Comparison of ENCODE assay signal across 8 cellular contexts in genomic region chr4:114659386-114660008, GRCh38.
A peak's percentile ranks its signal among the peaks of the same experiment; 100 is the strongest.
DNase-seq lines count a peak whose midpoint lies in the region; ATAC-seq, FAIRE-seq and TF ChIP-seq lines count a peak whose summit lies in the region.

No MANE protein-coding gene starts in this region.

- H3K27me3 ChIP-seq in PC-3 (ENCODE audit: low read length) (no peaks in the 10 kb centered on the region), GM12878 (replicated peaks in 1 of 2; ENCODE audit: control insufficient read depth in 2 of 2, insufficient read depth in 2 of 2, low read length in 1 of 2) (no peaks in the 10 kb centered on the region)

- FAIRE-seq in GM12878 (lab: Jason Lieb, UNC), result peak; percentile 90

- H3K9ac ChIP-seq in PC-3 (ENCODE audit: low read length), result no peak overlapping the region
- no peak overlapping the region for H3K9ac ChIP-seq in GM12878 (ENCODE audit: control insufficient read depth, insufficient read depth, low read length)

- RAD21 ChIA-PET in GM12878 (lab: Charles Lee; ENCODE audit: unreplicated experiment), result interaction anchor here (1.0 to 2.1 kb wide), 3 partner anchors 36 to 275 kb away, joined by 5 to 21 read pairs (median 9); no protein-coding TSS in a partner anchor

- H2AFZ ChIP-seq in PC-3 (ENCODE audit: low read length) (no peak overlapping the region), GM12878 (ENCODE audit: control insufficient read depth, low read depth, low read length) (no peak overlapping the region)

- no peak for TF ChIP-seq EP300 in Ishikawa (IDR thresholded peaks at IDR 0.05; ENCODE audit: borderline replicate concordance)
- no peak for TF ChIP-seq EP300 in GM12878 (IDR thresholded peaks at IDR 0.05; ENCODE audit: borderline replicate concordance in 1 of 2, control insufficient read depth in 1 of 2, low read depth in 2 of 2, low read length in 2 of 2)

- peak; percentile 98 for ATAC-seq in GM21786 (IDR thresholded peaks at IDR 0.05; ENCODE audit: unreplicated experiment)
- peak; percentile 97 for ATAC-seq in PC-3
- peak; percentile 99 for ATAC-seq in GM12878

- H3K36me3 ChIP-seq in PC-3 (ENCODE audit: low read depth, low read length) (no peaks in the 10 kb centered on the region; the same call in 1 of the 2 replicates), GM12878 (ENCODE audit: control insufficient read depth in 2 of 2, insufficient read depth in 2 of 2, low read length in 1 of 2) (no peaks in the 10 kb centered on the region)

- H4K20me1 ChIP-seq in PC-3 (ENCODE audit: low read length) (no peaks in the 10 kb centered on the region), GM12878 (ENCODE audit: control insufficient read depth, insufficient read depth) (no peaks in the 10 kb centered on the region)

- peak; percentile 84 for TF ChIP-seq CTCF in PC-3 (conservative IDR thresholded peaks at IDR 0.05; ENCODE audit: low read depth, low read length)
- peak; percentile 78 to 88 (median 84) for TF ChIP-seq CTCF in GM12878 (IDR thresholded peaks at IDR 0.05 in 2 of 3, conservative IDR thresholded peaks at IDR 0.05 in 1 of 3; ENCODE audit: control insufficient read depth in 2 of 3, extremely low read depth in 1 of 3, insufficient read depth in 1 of 3, low read depth in 3 of 3, low read length in 3 of 3)

- BruUV-seq in PC-3 (replicated peaks; lab: Mats Ljungman, UMichigan) (no TSS peak), GM12878 (replicated peaks; lab: Mats Ljungman, UMichigan) (no TSS peak)

- H3K4me3 ChIP-seq in PC-3 (ENCODE audit: low read length), result no peak overlapping the region
- no peak overlapping the region for H3K4me3 ChIP-seq in GM12878

- intact Hi-C loops in PC-3 (cut with micrococcal nuclease), result loop anchor here (1.0 to 5.0 kb wide), 6 partner anchors 35 to 273 kb away; no protein-coding TSS in a partner anchor
- intact Hi-C loops in GM12878 (cut with micrococcal nuclease; ENCODE audit: unreplicated experiment), result loop anchor here (1.0 to 2.0 kb wide), 4 partner anchors 35 to 1265 kb away; no protein-coding TSS in a partner anchor

- H3K9me2 ChIP-seq in PC-3 (replicated peaks; ENCODE audit: low read length), result no peaks in the 10 kb centered on the region

- TF ChIP-seq RAD21 in Ishikawa (IDR thresholded peaks at IDR 0.05; ENCODE audit: low read depth), result peak; percentile 95
- TF ChIP-seq RAD21 in GM12878 (IDR thresholded peaks at IDR 0.05; ENCODE audit: insufficient read depth, low read depth, low read length), result peak; percentile 94

- H3K9me3 ChIP-seq in PC-3 (ENCODE audit: low read length) (no peaks in the 10 kb centered on the region), GM12878 (replicated peaks; ENCODE audit: control insufficient read depth, insufficient read depth, low read length) (no peaks in the 10 kb centered on the region)

- in situ Hi-C loops in GM12878 (cut with MboI), result loop anchor here (5.0 kb wide), 1 partner anchor 267 kb away; no protein-coding TSS in a partner anchor

- SMC1A ChIA-PET in GM12878 (lab: Charles Lee; ENCODE audit: uncharacterized antibody, unreplicated experiment), result interaction anchor here (0.7 to 1.9 kb wide), 14 partner anchors 9 to 281 kb away, joined by 3 to 11 read pairs (median 3); no protein-coding TSS in a partner anchor

- H3K4me2 ChIP-seq in PC-3 (ENCODE audit: low read length) (no peak overlapping the region), GM12878 (ENCODE audit: control insufficient read depth, insufficient read depth) (no peak overlapping the region)

- WGBS in GM12878 (ENCODE audit: insufficient coverage, insufficient replicate concordance, low lambda C conversion rate, missing lambda C conversion rate), result 3% methylated on average over 4 of the region's 4 CpGs

- POLR2A ChIA-PET in PC-3 (lab: Charles Lee; ENCODE audit: unreplicated experiment), result no interaction called here
- POLR2A ChIA-PET in GM12878 (lab: Charles Lee), result no interaction called here

- no peaks in the 10 kb centered on the region for H3K4me1 ChIP-seq in PC-3 (ENCODE audit: insufficient read depth, low read length)
- no peaks in the 10 kb centered on the region for H3K4me1 ChIP-seq in GM12878 (ENCODE audit: control insufficient read depth, insufficient read depth, low read length)

- no peaks in the 10 kb centered on the region for H3K79me2 ChIP-seq in PC-3 (ENCODE audit: low read length)
- H3K79me2 ChIP-seq in GM12878 (ENCODE audit: control insufficient read depth, insufficient read depth, low read length), result no peaks in the 10 kb centered on the region

- peak; percentile 10 for DNase-seq in SKM-1 treated with dmso at 0.1 percent for 144 hours (lab: John Stamatoyannopoulos, UW; ENCODE audit: unreplicated experiment)
- no peak for DNase-seq in SKM-1 (lab: John Stamatoyannopoulos, UW; ENCODE audit: unreplicated experiment)
- peak; percentile 68 for DNase-seq in PC-3
- peak; percentile 32 for DNase-seq in GM12878 (ENCODE audit: low read depth, low spot score)
- DNase-seq in iPS DF 4.7 (ENCODE audit: extremely low read depth, low spot score), result peak; percentile 66
- peak; percentile 5 to 39 (median 8) for DNase-seq in stimulated activated CD4-positive, alpha-beta T cell treated with anti-CD3 and anti-CD28 coated beads, Interleukin-12 subunit alpha, Interleukin-12 subunit beta, amount 100 ng/mL, for 48 hours (ENCODE audit: low read depth in 2 of 3, low spot score in 1 of 3)

- H3F3A ChIP-seq in PC-3 (ENCODE audit: low read length, unreplicated experiment), result no peaks in the 10 kb centered on the region

- CTCF ChIA-PET in PC-3 (lab: Charles Lee), result interaction anchor here (0.6 to 1.0 kb wide), 3 partner anchors 35 to 271 kb away, joined by 3 to 4 read pairs (median 3); no protein-coding TSS in a partner anchor
- CTCF ChIA-PET in GM12878 (lab: Yijun Ruan, JAX), result interaction anchor here (0.6 to 3.8 kb wide), 23 partner anchors 9 to 1264 kb away, joined by 3 to 43 read pairs (median 5); no protein-coding TSS in a partner anchor

- no peak overlapping the region for H3K27ac ChIP-seq in PC-3 (ENCODE audit: low read length)
- no peak overlapping the region for H3K27ac ChIP-seq in GM12878 (ENCODE audit: control insufficient read depth, insufficient read depth)

- no peak for TF ChIP-seq POLR2A in GM12878 (IDR thresholded peaks at IDR 0.05; ENCODE audit: low read depth, low read length)

TF ChIP-seq in Ishikawa, 13 proteins besides CTCF, POLR2A, EP300 and RAD21 (continues in another document):
- no peak for TF ChIP-seq USF1 (IDR thresholded peaks at IDR 0.05)
- TF ChIP-seq FOXM1 (IDR thresholded peaks at IDR 0.05; ENCODE audit: borderline replicate concordance, low read depth), result no peak
- no peak for TF ChIP-seq EGR1 (IDR thresholded peaks at IDR 0.05)

TF ChIP-seq in GM12878, 131 proteins besides CTCF, POLR2A, EP300 and RAD21 (continues in another document):
- TF ChIP-seq GATAD2B (conservative IDR thresholded peaks at IDR 0.05; ENCODE audit: low read depth), result no peak
- TF ChIP-seq PBX3 (IDR thresholded peaks at IDR 0.05; ENCODE audit: insufficient replicate concordance, low read depth, low read length), result no peak
- TF ChIP-seq SP1 (IDR thresholded peaks at IDR 0.05; ENCODE audit: low read depth, low read length), result no peak
- TF ChIP-seq IRF4 (IDR thresholded peaks at IDR 0.05; ENCODE audit: low read depth, low read length), result 0 out of 2 replicates have a peak, but pooled peaks have one; percentile 39
- TF ChIP-seq HDAC2 (IDR thresholded peaks at IDR 0.05), result no peak
- no peak for TF ChIP-seq ZNF207 (IDR thresholded peaks at IDR 0.05; ENCODE audit: borderline replicate concordance)
- no peak for TF ChIP-seq RB1 (IDR thresholded peaks at IDR 0.05; ENCODE audit: borderline replicate concordance)
- TF ChIP-seq TCF3 (IDR thresholded peaks at IDR 0.05; ENCODE audit: borderline replicate concordance, insufficient read depth, low read depth, low read length), result no peak
- no peak for TF ChIP-seq JUNB (IDR thresholded peaks at IDR 0.05)
- TF ChIP-seq TCF7 (IDR thresholded peaks at IDR 0.05; ENCODE audit: borderline replicate concordance), result no peak
- no peak for TF ChIP-seq CEBPB (IDR thresholded peaks at IDR 0.05; ENCODE audit: borderline replicate concordance in 1 of 2, low read depth in 2 of 2, low read length in 2 of 2)
- 0 out of 2 replicates have a peak, but pooled peaks have one; percentile 13 for TF ChIP-seq CREB1 (IDR thresholded peaks at IDR 0.05; ENCODE audit: low read depth)
- no peak for TF ChIP-seq SIX5 (IDR thresholded peaks at IDR 0.05; ENCODE audit: low read depth, low read length, severe bottlenecking)
- TF ChIP-seq SMC3 (IDR thresholded peaks at IDR 0.05; ENCODE audit: borderline replicate concordance, low read length), result peak; percentile 89; the same call in 1 of the 2 replicates
- no peak for TF ChIP-seq SMARCA5 (IDR thresholded peaks at IDR 0.05)
- peak; percentile 59; the same call in 1 of the 2 replicates for TF ChIP-seq YY1 (IDR thresholded peaks at IDR 0.05; ENCODE audit: low read depth, low read length)
- TF ChIP-seq, protein P1, sequence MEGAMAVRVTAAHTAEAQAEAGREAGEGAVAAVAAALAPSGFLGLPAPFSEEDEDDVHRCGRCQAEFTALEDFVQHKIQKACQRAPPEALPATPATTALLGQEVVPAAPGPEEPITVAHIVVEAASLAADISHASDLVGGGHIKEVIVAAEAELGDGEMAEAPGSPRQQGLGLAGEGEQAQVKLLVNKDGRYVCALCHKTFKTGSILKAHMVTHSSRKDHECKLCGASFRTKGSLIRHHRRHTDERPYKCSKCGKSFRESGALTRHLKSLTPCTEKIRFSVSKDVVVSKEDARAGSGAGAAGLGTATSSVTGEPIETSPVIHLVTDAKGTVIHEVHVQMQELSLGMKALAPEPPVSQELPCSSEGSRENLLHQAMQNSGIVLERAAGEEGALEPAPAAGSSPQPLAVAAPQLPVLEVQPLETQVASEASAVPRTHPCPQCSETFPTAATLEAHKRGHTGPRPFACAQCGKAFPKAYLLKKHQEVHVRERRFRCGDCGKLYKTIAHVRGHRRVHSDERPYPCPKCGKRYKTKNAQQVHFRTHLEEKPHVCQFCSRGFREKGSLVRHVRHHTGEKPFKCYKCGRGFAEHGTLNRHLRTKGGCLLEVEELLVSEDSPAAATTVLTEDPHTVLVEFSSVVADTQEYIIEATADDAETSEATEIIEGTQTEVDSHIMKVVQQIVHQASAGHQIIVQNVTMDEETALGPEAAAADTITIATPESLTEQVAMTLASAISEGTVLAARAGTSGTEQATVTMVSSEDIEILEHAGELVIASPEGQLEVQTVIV (IDR thresholded peaks at IDR 0.05; ENCODE audit: borderline replicate concordance, partially characterized antibody), result no peak
